20 cellular contexts compared by ENCODE assay signal in the genomic region with DNA sequence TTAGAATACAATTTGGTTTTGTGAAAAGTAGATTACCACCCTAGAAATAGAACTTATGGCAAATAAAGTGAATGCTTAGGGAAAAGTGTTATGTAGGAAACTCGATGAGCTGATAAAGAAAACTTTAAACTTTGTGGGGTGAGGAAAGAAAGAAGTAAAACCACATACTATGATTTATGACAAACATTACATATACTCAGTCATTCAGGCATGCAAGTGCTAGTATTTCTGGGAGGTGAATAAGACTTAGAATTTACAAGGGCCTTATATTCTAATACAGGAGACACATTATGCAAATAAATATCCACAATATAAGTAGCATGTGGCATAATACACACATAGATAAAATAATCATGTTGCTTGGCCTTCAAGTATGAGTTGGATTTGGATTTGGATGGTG.
A peak's percentile ranks its signal among the peaks of the same experiment; 100 is the strongest.
DNase-seq lines count a peak whose midpoint lies in the region; ATAC-seq, FAIRE-seq and TF ChIP-seq lines count a peak whose summit lies in the region.
"Had no signal": no experiment of that assay in that cellular context is flagged by ENCODE, and none has a peak within 500 bp of the region (broad histone marks: within the 10 kb centered on the region; RNA-seq: fewer than 3 reads in every experiment).

No MANE protein-coding gene starts in this region.

- no peak overlapping the region for H2BK5ac ChIP-seq in H9 (ENCODE audit: insufficient read length, low read length)

- H3K9me3 ChIP-seq in AG04450 (ENCODE audit: control insufficient read depth, insufficient read depth, low read length) (no peaks in the 10 kb centered on the region), H9 (ENCODE audit: control insufficient read depth, low read depth, low read length) (no peaks in the 10 kb centered on the region), upper lobe of left lung (no peaks in the 10 kb centered on the region)
- H3K9me3 ChIP-seq: A549, BLaER1 had no signal

- H3T11ph ChIP-seq in H9 (ENCODE audit: low read length), result no peak overlapping the region

- DNase-seq in AG04450 (ENCODE audit: low read depth, low spot score) (peak; percentile 1), RCC 7860 (ENCODE audit: low spot score) (no peak), bronchial epithelial cell (ENCODE audit: low read depth) (peak; percentile 13), glomerular visceral epithelial cell (ENCODE audit: extremely low spot score) (peak; percentile 23), H9 (no peak), upper lobe of left lung (no peak)
- DNase-seq in activated naive CD4-positive, alpha-beta T cell (lab: John Stamatoyannopoulos, UW), result no peak
- no peak for DNase-seq in stimulated activated CD4-positive, alpha-beta T cell treated with anti-CD3 and anti-CD28 coated beads, Interleukin-1b, Interleukin-23, amount 100 ng/mL, for 48 hours
- DNase-seq: CD4-positive, alpha-beta memory T cell; DMS153; DMS79; GDM1 had no signal

- POLR2A ChIA-PET in AG04450 (lab: Yijun Ruan, JAX), result no interaction called here

- no CpG with 5 or more reads among the region's 1 CpG for WGBS in H9 (ENCODE audit: extremely low coverage, insufficient read length, low lambda C conversion rate)
- 48 to 65% methylated on average over 1 of the region's 1 CpG for WGBS in upper lobe of left lung, 2 donors

- H3K9ac ChIP-seq in H9 (ENCODE audit: extremely low read depth, insufficient read length, low read length), result no peak overlapping the region
- H3K9ac ChIP-seq: BLaER1 had no signal

- H2AFZ ChIP-seq in H9 (ENCODE audit: low read length), result no peak overlapping the region
- H2AFZ ChIP-seq: GM23338 had no signal

- no peak overlapping the region for H3K4me2 ChIP-seq in H9 (ENCODE audit: insufficient read depth, insufficient read length, low read length)
- H3K4me2 ChIP-seq: A549, BLaER1, GM23338 had no signal

- no peak overlapping the region for H3K4me3 Mint-ChIP-seq in H9
- H3K4me3 Mint-ChIP-seq: CD14-positive monocyte; CD4-positive, alpha-beta memory T cell; GM23338 had no signal

- H3K27me3 Mint-ChIP-seq in H9 (ENCODE audit: low read depth), result no peaks in the 10 kb centered on the region
- H3K27me3 Mint-ChIP-seq: CD4-positive, alpha-beta memory T cell had no signal

- H3K14ac ChIP-seq in H9 (ENCODE audit: insufficient read depth, low read length), result no peak overlapping the region

- H3K23ac ChIP-seq in H9 (ENCODE audit: insufficient read length, low read depth, low read length), result no peak overlapping the region

- TF ChIP-seq POLR2A in upper lobe of left lung (IDR thresholded peaks at IDR 0.05), result no peak

- no peaks in the 10 kb centered on the region for H3K79me1 ChIP-seq in H9 (ENCODE audit: insufficient read depth, low read depth, low read length, poor library complexity, severe bottlenecking)

- peaks cover 16 to 18% of the 10 kb centered on the region in 2 experiments for H3K4me1 Mint-ChIP-seq in H9
- H3K4me1 Mint-ChIP-seq: CD14-positive monocyte; CD4-positive, alpha-beta memory T cell had no signal

- H2BK20ac ChIP-seq in H9 (ENCODE audit: low read depth, low read length, poor library complexity, severe bottlenecking), result no peak overlapping the region

- no peak overlapping the region for H4K8ac ChIP-seq in H9 (replicated peaks; ENCODE audit: insufficient read length, low read depth, low read length)

- no peak overlapping the region for H2BK120ac ChIP-seq in H9 (ENCODE audit: low read depth, low read length, poor library complexity, severe bottlenecking)

- H3K27ac ChIP-seq in AG04450 (ENCODE audit: low read depth, low read length) (no peak overlapping the region), H9 (ENCODE audit: insufficient read length, low read depth, low read length) (no peak overlapping the region), upper lobe of left lung (no peak overlapping the region)
- H3K27ac ChIP-seq: 22Rv1, A549, BLaER1, HL-60 had no signal

- TF ChIP-seq EP300 in upper lobe of left lung (IDR thresholded peaks at IDR 0.05), result no peak

- no peak for TF ChIP-seq CTCF in AG04450 (IDR thresholded peaks at IDR 0.05; ENCODE audit: low read depth, low read length)
- no peak for TF ChIP-seq CTCF in bronchial epithelial cell (IDR thresholded peaks at IDR 0.05; ENCODE audit: insufficient read depth, low read length, severe bottlenecking)
- no peak for TF ChIP-seq CTCF in H9 (conservative IDR thresholded peaks at IDR 0.05)
- no peak for TF ChIP-seq CTCF in upper lobe of left lung (IDR thresholded peaks at IDR 0.05)

- H3K27me3 ChIP-seq in AG04450 (ENCODE audit: control insufficient read depth, insufficient read depth, low read length) (no peaks in the 10 kb centered on the region), bronchial epithelial cell (ENCODE audit: control insufficient read depth, insufficient read depth, low read length) (no peaks in the 10 kb centered on the region), H9 (ENCODE audit: insufficient read depth, low read length) (no peaks in the 10 kb centered on the region), upper lobe of left lung (no peaks in the 10 kb centered on the region)
- H3K27me3 ChIP-seq: BLaER1 had no signal

- H3K56ac ChIP-seq in H9 (ENCODE audit: insufficient read length, low read depth, low read length), result no peak overlapping the region

- no peaks in the 10 kb centered on the region for H3K79me2 ChIP-seq in H9 (ENCODE audit: insufficient read depth, low read length)

- no peaks in the 10 kb centered on the region for H3K9me3 Mint-ChIP-seq in H9
- H3K9me3 Mint-ChIP-seq: GM23338 had no signal

- H3K36me3 Mint-ChIP-seq in H9 (ENCODE audit: insufficient read depth in 1 of 3, low read depth in 3 of 3), result peaks cover 0 to 2% (median 2%) of the 10 kb centered on the region in 3 experiments; a peak in 2 of 7 replicates
- H3K36me3 Mint-ChIP-seq: CD14-positive monocyte; CD4-positive, alpha-beta memory T cell had no signal

- CTCF ChIA-PET in AG04450 (lab: Charles Lee), result no interaction called here

- no peak overlapping the region for H4K5ac ChIP-seq in H9 (ENCODE audit: insufficient read length, low read depth, low read length)

- no peak for ATAC-seq in upper lobe of left lung (ENCODE audit: low FRiP score in 2 of 2)
- ATAC-seq: A549, GM23338, K562 had no signal

- H2BK15ac ChIP-seq in H9 (ENCODE audit: low read depth, low read length), result no peak overlapping the region

- FAIRE-seq in RCC 7860 (lab: Jason Lieb, UNC) (peak; percentile 23), bronchial epithelial cell (lab: Jason Lieb, UNC) (no peak)
- FAIRE-seq: A549, H54, K562 had no signal

- no peak overlapping the region for H2AK5ac ChIP-seq in H9 (ENCODE audit: insufficient read length, low read length)

- H3K27ac Mint-ChIP-seq in H9, result no peak overlapping the region; a peak in 1 of 7 replicates
- H3K27ac Mint-ChIP-seq: CD14-positive monocyte; CD4-positive, alpha-beta memory T cell; GM23338 had no signal

- H2BK12ac ChIP-seq in H9 (ENCODE audit: insufficient read length, low read depth, low read length), result no peak overlapping the region

- H3K23me2 ChIP-seq in H9 (ENCODE audit: insufficient read length, low read depth, low read length, poor library complexity, severe bottlenecking), result no peaks in the 10 kb centered on the region

- H3K4me3 ChIP-seq in AG04450 (ENCODE audit: low read depth, low read length) (no peak overlapping the region), bronchial epithelial cell (ENCODE audit: low read depth, low read length) (no peak overlapping the region), upper lobe of left lung (no peak overlapping the region)
- H3K4me3 ChIP-seq: A549, BLaER1, GM23338, K562 had no signal

- no peak overlapping the region for H3K4ac ChIP-seq in H9 (ENCODE audit: low read depth, low read length)

- no peaks in the 10 kb centered on the region for H3K36me3 ChIP-seq in bronchial epithelial cell (ENCODE audit: control insufficient read depth, insufficient read depth, low read length)
- H3K36me3 ChIP-seq in upper lobe of left lung, result no peaks in the 10 kb centered on the region
- H3K36me3 ChIP-seq: BLaER1 had no signal

- no peaks in the 10 kb centered on the region for H4K20me1 ChIP-seq in H9 (ENCODE audit: control insufficient read depth, insufficient read depth, insufficient read length)
- H4K20me1 ChIP-seq: BLaER1 had no signal

- no peaks in the 10 kb centered on the region for H3K4me1 ChIP-seq in H9 (ENCODE audit: insufficient read depth, low read length)
- H3K4me1 ChIP-seq in upper lobe of left lung, result no peaks in the 10 kb centered on the region
- H3K4me1 ChIP-seq: A549, BLaER1 had no signal

- no peak overlapping the region for H4K91ac ChIP-seq in H9 (ENCODE audit: insufficient read length, low read depth, low read length)

- H3K18ac ChIP-seq in H9 (ENCODE audit: insufficient read length, low read depth, low read length), result no peak overlapping the region

Comparison
In these comparisons a context has a peak if more than half of its experiments do, and no peak if none do; other contexts are left out.
1. DNase-seq: peak in AG04450 (single experiment), bronchial epithelial cell (single experiment) and glomerular visceral epithelial cell (single experiment); none in RCC 7860 (single experiment), activated naive CD4-positive, alpha-beta T cell (0 of 4), H9 (single experiment), upper lobe of left lung (0 of 2) and stimulated activated CD4-positive, alpha-beta T cell treated with anti-CD3 and anti-CD28 coated beads, Interleukin-1b, Interleukin-23, amount 100 ng/mL, for 48 hours (single experiment).